Comparison of ENCODE assay signal across 1 cellular context in genomic region chr6:31090973-31091364, GRCh38.
TF ChIP-seq lines count a peak whose summit lies in the region.

No MANE protein-coding gene starts in this region.

TF ChIP-seq in HepG2, 621 proteins besides CTCF, POLR2A, EP300 and RAD21:
- TF ChIP-seq NBN (conservative IDR thresholded peaks at IDR 0.05): no peak
- no peak for TF ChIP-seq FUBP1 (CRISPR knock-in tag; IDR thresholded peaks at IDR 0.05; ENCODE audit: borderline replicate concordance)
- no peak for TF ChIP-seq ARNTL (CRISPR knock-in tag; IDR thresholded peaks at IDR 0.05)
- TF ChIP-seq ZNF264 (CRISPR knock-in tag; IDR thresholded peaks at IDR 0.05): peak; percentile 60; the same call in 1 of the 2 replicates
- no peak for TF ChIP-seq SAFB2 (CRISPR knock-in tag; IDR thresholded peaks at IDR 0.05; ENCODE audit: borderline replicate concordance, low read depth)
- TF ChIP-seq MNT (IDR thresholded peaks at IDR 0.05): no peak
